Comparison of ENCODE assay signal across 1 cellular context in the genomic region with DNA sequence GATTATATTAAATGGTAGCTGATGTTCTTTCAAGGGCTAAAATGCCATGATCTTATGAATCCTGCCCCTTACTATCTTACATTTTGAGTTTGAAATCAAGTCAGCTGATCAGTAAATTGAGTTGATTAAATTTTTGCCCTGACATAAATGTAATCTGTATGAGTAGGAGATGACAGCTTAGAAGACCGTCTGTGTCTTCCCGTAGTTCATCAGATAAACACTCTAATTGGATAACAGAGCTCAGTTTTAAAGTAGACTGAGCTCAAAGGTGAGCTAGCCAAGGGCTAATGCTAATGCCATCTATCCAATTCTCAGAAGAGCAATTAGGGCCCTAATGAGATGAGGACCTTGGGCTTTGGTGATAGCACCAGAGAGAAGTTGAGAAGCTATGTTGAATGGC.
TF ChIP-seq lines count a peak whose summit lies in the region.

No MANE protein-coding gene starts in this region.

TF ChIP-seq in SK-N-SH, 30 proteins besides CTCF, POLR2A, EP300 and RAD21 (continued from another document):
- TF ChIP-seq, protein P1, sequence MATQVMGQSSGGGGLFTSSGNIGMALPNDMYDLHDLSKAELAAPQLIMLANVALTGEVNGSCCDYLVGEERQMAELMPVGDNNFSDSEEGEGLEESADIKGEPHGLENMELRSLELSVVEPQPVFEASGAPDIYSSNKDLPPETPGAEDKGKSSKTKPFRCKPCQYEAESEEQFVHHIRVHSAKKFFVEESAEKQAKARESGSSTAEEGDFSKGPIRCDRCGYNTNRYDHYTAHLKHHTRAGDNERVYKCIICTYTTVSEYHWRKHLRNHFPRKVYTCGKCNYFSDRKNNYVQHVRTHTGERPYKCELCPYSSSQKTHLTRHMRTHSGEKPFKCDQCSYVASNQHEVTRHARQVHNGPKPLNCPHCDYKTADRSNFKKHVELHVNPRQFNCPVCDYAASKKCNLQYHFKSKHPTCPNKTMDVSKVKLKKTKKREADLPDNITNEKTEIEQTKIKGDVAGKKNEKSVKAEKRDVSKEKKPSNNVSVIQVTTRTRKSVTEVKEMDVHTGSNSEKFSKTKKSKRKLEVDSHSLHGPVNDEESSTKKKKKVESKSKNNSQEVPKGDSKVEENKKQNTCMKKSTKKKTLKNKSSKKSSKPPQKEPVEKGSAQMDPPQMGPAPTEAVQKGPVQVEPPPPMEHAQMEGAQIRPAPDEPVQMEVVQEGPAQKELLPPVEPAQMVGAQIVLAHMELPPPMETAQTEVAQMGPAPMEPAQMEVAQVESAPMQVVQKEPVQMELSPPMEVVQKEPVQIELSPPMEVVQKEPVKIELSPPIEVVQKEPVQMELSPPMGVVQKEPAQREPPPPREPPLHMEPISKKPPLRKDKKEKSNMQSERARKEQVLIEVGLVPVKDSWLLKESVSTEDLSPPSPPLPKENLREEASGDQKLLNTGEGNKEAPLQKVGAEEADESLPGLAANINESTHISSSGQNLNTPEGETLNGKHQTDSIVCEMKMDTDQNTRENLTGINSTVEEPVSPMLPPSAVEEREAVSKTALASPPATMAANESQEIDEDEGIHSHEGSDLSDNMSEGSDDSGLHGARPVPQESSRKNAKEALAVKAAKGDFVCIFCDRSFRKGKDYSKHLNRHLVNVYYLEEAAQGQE (IDR thresholded peaks at IDR 0.05; ENCODE audit: low read depth, low read length) = no peak
TF ChIP-seq in SK-N-SH: peak in this region for 2.
